In genomic region chr2:152600051-152600657, GRCh38 we compare ENCODE assay signal across 31 cellular contexts.
DNase-seq lines count a peak whose midpoint lies in the region; ATAC-seq and TF ChIP-seq lines count a peak whose summit lies in the region.
"Had no signal": no experiment of that assay in that cellular context is flagged by ENCODE, and none has a peak within 500 bp of the region (broad histone marks: within the 10 kb centered on the region; RNA-seq: fewer than 3 reads in every experiment).

No MANE protein-coding gene starts in this region.

- H2AFZ ChIP-seq in mesenchymal stem cell (ENCODE audit: low read depth, low read length): no peak overlapping the region

- peaks cover 11% of the 10 kb centered on the region for H3K4me1 ChIP-seq in HUES64 (ENCODE audit: insufficient read depth, low read length)
- peaks cover 6% of the 10 kb centered on the region for H3K4me1 ChIP-seq in mesenchymal stem cell (ENCODE audit: control insufficient read depth, insufficient read depth, low read depth, low read length)
- H3K4me1 ChIP-seq: foreskin keratinocyte, pancreas, vagina had no signal

- no peak overlapping the region for H4K8ac ChIP-seq in mesenchymal stem cell (ENCODE audit: low read length)

- peak; percentile 7 for ATAC-seq in stimulated activated memory B cell treated with anti-CD40 and anti-IgM and Interleukin-4, amounts not matched to agents 10 μg/mL and 1 μg/mL and 100 μg/mL, for 72 hours
- no peak for ATAC-seq in activated CD8-positive, alpha-beta T cell treated with anti-CD3 and anti-CD28 coated beads, Interleukin-2, amount 10 ng/mL, durations not matched to agents 7 days and 5 days
- ATAC-seq: activated T-cell treated with anti-CD3 and anti-CD28 coated beads, Interleukin-2, amount 50 U/mL, for 4 hours; mucosa of descending colon; natural killer cell; pancreas had no signal

- H3K4me3 Mint-ChIP-seq in stimulated activated memory B cell treated with anti-CD40 and anti-IgM and Interleukin-4, amounts not matched to agents 10 μg/mL and 1 μg/mL and 100 μg/mL, for 72 hours: no peak overlapping the region
- no peak overlapping the region for H3K4me3 Mint-ChIP-seq in activated CD8-positive, alpha-beta T cell treated with anti-CD3 and anti-CD28 coated beads, Interleukin-2, amount 10 ng/mL, durations not matched to agents 7 days and 5 days
- H3K4me3 Mint-ChIP-seq: activated naive CD8-positive, alpha-beta T cell treated with anti-CD3 and anti-CD28 coated beads for 36 hours; activated T-cell treated with anti-CD3 and anti-CD28 coated beads, Interleukin-2, amount 50 U/mL, for 4 hours; natural killer cell had no signal

- no peak overlapping the region for H2BK12ac ChIP-seq in mesenchymal stem cell (ENCODE audit: low read length in 2 of 2)

- H3K79me1 ChIP-seq in mesenchymal stem cell (replicated peaks; ENCODE audit: low read length, poor library complexity, severe bottlenecking): peaks cover 13% of the 10 kb centered on the region

- DNase-seq in caudate nucleus (lab: John Stamatoyannopoulos, UW) (no peak), mesenchymal stem cell (no peak), GM10248 (ENCODE audit: extremely low spot score) (no peak)
- no peak for DNase-seq in activated CD8-positive, alpha-beta T cell treated with anti-CD3 and anti-CD28 coated beads, Interleukin-2, amount 10 ng/mL, durations not matched to agents 7 days and 5 days
- no peak for DNase-seq in activated CD4-positive, alpha-beta T cell treated with anti-CD3 and anti-CD28 coated beads, Interleukin-2, amount 50 U/mL, for 4 hours
- DNase-seq: activated CD4-positive, alpha-beta T cell treated with anti-CD3 and anti-CD28 coated beads for 4 hours; activated gamma-delta T cell; activated naive CD8-positive, alpha-beta T cell treated with anti-CD3 and anti-CD28 coated beads for 36 hours; activated T-cell treated with anti-CD3 and anti-CD28 coated beads, Interleukin-2, amount 50 U/mL, for 4 hours; aorta; Karpas-422; mucosa of descending colon; MV-4-11; natural killer cell; NCI-H1436 treated with DMSO at 0.1 percent for 48 hours; NCI-H2081 treated with DMSO at 0.1 percent for 48 hours; NCI-H345; pancreas; SHP77; small intestine; stimulated activated naive CD4-positive, alpha-beta T cell; SW 1271 had no signal

- H3K27me3 ChIP-seq in HUES64 (ENCODE audit: insufficient read depth, low read length) (no peaks in the 10 kb centered on the region), mesenchymal stem cell (ENCODE audit: control insufficient read depth in 1 of 2, insufficient read depth in 1 of 2, low read length in 2 of 2) (no peaks in the 10 kb centered on the region)
- H3K27me3 ChIP-seq: BLaER1, esophagus muscularis mucosa, foreskin keratinocyte, pancreas, right atrium auricular region, vagina had no signal

- H3K4me3 ChIP-seq in HUES64 (ENCODE audit: low read length) (no peak overlapping the region), mesenchymal stem cell (ENCODE audit: insufficient read depth in 1 of 2, low read depth in 1 of 2, low read length in 2 of 2) (no peak overlapping the region)
- H3K4me3 ChIP-seq: BLaER1, esophagus muscularis mucosa, lung, mucosa of descending colon, pancreas, right atrium auricular region, thoracic aorta, vagina had no signal

- peaks cover 6% of the 10 kb centered on the region for H3K4me1 Mint-ChIP-seq in stimulated activated memory B cell treated with anti-CD40 and anti-IgM and Interleukin-4, amounts not matched to agents 10 μg/mL and 1 μg/mL and 100 μg/mL, for 72 hours
- peaks cover 6% of the 10 kb centered on the region for H3K4me1 Mint-ChIP-seq in activated CD8-positive, alpha-beta T cell treated with anti-CD3 and anti-CD28 coated beads, Interleukin-2, amount 10 ng/mL, durations not matched to agents 7 days and 5 days (ENCODE audit: low read depth)
- H3K4me1 Mint-ChIP-seq: natural killer cell had no signal

- H3K36me3 ChIP-seq in HUES64 (ENCODE audit: insufficient read depth, low read length): no peaks in the 10 kb centered on the region
- peaks cover 3 to 38% of the 10 kb centered on the region in 2 experiments for H3K36me3 ChIP-seq in mesenchymal stem cell (ENCODE audit: control insufficient read depth in 1 of 2, insufficient read depth in 2 of 2, low read depth in 1 of 2, low read length in 2 of 2)
- H3K36me3 ChIP-seq: pancreas, right atrium auricular region, thoracic aorta, vagina had no signal

- no peak overlapping the region for H3K18ac ChIP-seq in mesenchymal stem cell (ENCODE audit: low read depth in 1 of 2, low read length in 2 of 2)

- no peak overlapping the region for H3K4me2 ChIP-seq in mesenchymal stem cell (ENCODE audit: low read length, poor library complexity, severe bottlenecking)
- H3K4me2 ChIP-seq: BLaER1 had no signal

- H3K27ac ChIP-seq in HUES64 (ENCODE audit: low read depth, low read length) (0 out of 2 replicates have a peak overlapping the region, but pooled peaks have one; percentile 12), caudate nucleus (ENCODE audit: low read depth, low read length) (peak overlapping the region; percentile 69), mesenchymal stem cell (ENCODE audit: low read length, poor library complexity, severe bottlenecking) (no peak overlapping the region)
- H3K27ac ChIP-seq: BLaER1, esophagus muscularis mucosa, foreskin keratinocyte, pancreas, right atrium auricular region, thoracic aorta, vagina had no signal

- no peak overlapping the region for H3K14ac ChIP-seq in mesenchymal stem cell (ENCODE audit: low read length in 2 of 2)

- H3K27me3 Mint-ChIP-seq in stimulated activated memory B cell treated with anti-CD40 and anti-IgM and Interleukin-4, amounts not matched to agents 10 μg/mL and 1 μg/mL and 100 μg/mL, for 72 hours: no peaks in the 10 kb centered on the region
- no peaks in the 10 kb centered on the region for H3K27me3 Mint-ChIP-seq in activated CD8-positive, alpha-beta T cell treated with anti-CD3 and anti-CD28 coated beads, Interleukin-2, amount 10 ng/mL, durations not matched to agents 7 days and 5 days (ENCODE audit: low read depth)
- H3K27me3 Mint-ChIP-seq: activated naive CD8-positive, alpha-beta T cell treated with anti-CD3 and anti-CD28 coated beads for 36 hours had no signal

- 77% methylated on average over 6 of the region's 6 CpGs for WGBS in HUES64
- WGBS in mesenchymal stem cell: 87% methylated on average over 3 of the region's 6 CpGs

- no peak overlapping the region for H4K91ac ChIP-seq in mesenchymal stem cell (ENCODE audit: low read length)

- peak overlapping the region; percentile 50 for H2AK5ac ChIP-seq in mesenchymal stem cell (ENCODE audit: low read length, severe bottlenecking)

- H2BK15ac ChIP-seq in mesenchymal stem cell (ENCODE audit: low read depth, poor library complexity, severe bottlenecking): no peak overlapping the region

- POLR2A ChIA-PET in GM10248 (lab: Yijun Ruan, JAX): interaction anchor here (0.6 kb wide), 1 partner anchor 13 kb away, joined by 3 read pairs; no protein-coding TSS in a partner anchor
- POLR2A ChIA-PET in activated CD8-positive, alpha-beta T cell treated with anti-CD3 and anti-CD28 coated beads, Interleukin-2, amount 10 ng/mL, durations not matched to agents 7 days and 5 days (lab: Charles Lee): no interaction called here

- H2BK5ac ChIP-seq in mesenchymal stem cell (ENCODE audit: low read depth, low read length, poor library complexity, severe bottlenecking): no peak overlapping the region

- no peak for TF ChIP-seq CTCF in GM10248 (IDR thresholded peaks at IDR 0.05; ENCODE audit: control extremely low read depth, extremely low read depth, low read depth, missing control alignments)

- no peak overlapping the region for H3K27ac Mint-ChIP-seq in stimulated activated memory B cell treated with anti-CD40 and anti-IgM and Interleukin-4, amounts not matched to agents 10 μg/mL and 1 μg/mL and 100 μg/mL, for 72 hours
- H3K27ac Mint-ChIP-seq in activated CD8-positive, alpha-beta T cell treated with anti-CD3 and anti-CD28 coated beads, Interleukin-2, amount 10 ng/mL, durations not matched to agents 7 days and 5 days: no peak overlapping the region
- H3K27ac Mint-ChIP-seq: activated naive CD8-positive, alpha-beta T cell treated with anti-CD3 and anti-CD28 coated beads for 36 hours; natural killer cell had no signal

- CTCF ChIA-PET in GM10248 (lab: Yijun Ruan, JAX): interaction anchor here (1.2 to 2.0 kb wide), 3 partner anchors 11 to 25 kb away, joined by 3 to 6 read pairs (median 4); no protein-coding TSS in a partner anchor
- CTCF ChIA-PET in activated CD8-positive, alpha-beta T cell treated with anti-CD3 and anti-CD28 coated beads, Interleukin-2, amount 10 ng/mL, durations not matched to agents 7 days and 5 days (lab: Charles Lee): interaction anchor here (1.3 kb wide), 1 partner anchor 12 kb away, joined by 3 read pairs; no protein-coding TSS in a partner anchor

- H3K36me3 Mint-ChIP-seq in stimulated activated memory B cell treated with anti-CD40 and anti-IgM and Interleukin-4, amounts not matched to agents 10 μg/mL and 1 μg/mL and 100 μg/mL, for 72 hours: no peaks in the 10 kb centered on the region
- H3K36me3 Mint-ChIP-seq in activated CD8-positive, alpha-beta T cell treated with anti-CD3 and anti-CD28 coated beads, Interleukin-2, amount 10 ng/mL, durations not matched to agents 7 days and 5 days (ENCODE audit: low read depth): no peaks in the 10 kb centered on the region
- H3K36me3 Mint-ChIP-seq: activated naive CD8-positive, alpha-beta T cell treated with anti-CD3 and anti-CD28 coated beads for 36 hours; natural killer cell had no signal

- no peaks in the 10 kb centered on the region for H3K9me3 Mint-ChIP-seq in stimulated activated memory B cell treated with anti-CD40 and anti-IgM and Interleukin-4, amounts not matched to agents 10 μg/mL and 1 μg/mL and 100 μg/mL, for 72 hours
- no peaks in the 10 kb centered on the region for H3K9me3 Mint-ChIP-seq in activated CD8-positive, alpha-beta T cell treated with anti-CD3 and anti-CD28 coated beads, Interleukin-2, amount 10 ng/mL, durations not matched to agents 7 days and 5 days (ENCODE audit: insufficient read depth)
- H3K9me3 Mint-ChIP-seq: activated naive CD8-positive, alpha-beta T cell treated with anti-CD3 and anti-CD28 coated beads for 36 hours; activated T-cell treated with anti-CD3 and anti-CD28 coated beads, Interleukin-2, amount 50 U/mL, for 4 hours; natural killer cell had no signal

- H3K9ac ChIP-seq in HUES64 (ENCODE audit: low read depth, low read length) (no peak overlapping the region), mesenchymal stem cell (ENCODE audit: low read length) (no peak overlapping the region)
- H3K9ac ChIP-seq: BLaER1 had no signal

- no peak overlapping the region for H3K23ac ChIP-seq in mesenchymal stem cell (ENCODE audit: low read length in 2 of 2)

- no peak overlapping the region for H2BK120ac ChIP-seq in mesenchymal stem cell (ENCODE audit: low read depth, low read length)

- H3K4ac ChIP-seq in mesenchymal stem cell (ENCODE audit: low read depth in 1 of 2, low read length in 2 of 2): no peak overlapping the region

- H3K9me3 ChIP-seq in HUES64 (ENCODE audit: insufficient read depth, low read depth, low read length) (no peaks in the 10 kb centered on the region), mesenchymal stem cell (ENCODE audit: control insufficient read depth, low read length) (no peaks in the 10 kb centered on the region)
- H3K9me3 ChIP-seq: BLaER1, esophagus muscularis mucosa, mucosa of descending colon, pancreas, right atrium auricular region, thoracic aorta, vagina had no signal
